ENCODE assay signal across 16 cellular contexts in genomic region chr13:32259116-32259515, GRCh38. TPM values are rescaled to one million over a fixed set of nuclear protein-coding genes. Genes with fewer than 3 reads are reported as not detected.
DNase-seq lines count a peak whose midpoint lies in the region; ATAC-seq and TF ChIP-seq lines count a peak whose summit lies in the region.
"Had no signal": no experiment of that assay in that cellular context is flagged by ENCODE, and none has a peak within 500 bp of the region (broad histone marks: within the 10 kb centered on the region; RNA-seq: fewer than 3 reads in every experiment).

No MANE protein-coding gene starts in this region.

- no peak overlapping the region for H3K56ac ChIP-seq in mesendoderm (ENCODE audit: low read length)

- no peaks in the 10 kb centered on the region for H4K20me1 ChIP-seq in smooth muscle cell (ENCODE audit: low read depth)
- H4K20me1 ChIP-seq: BLaER1 had no signal

- no peak overlapping the region for H4K8ac ChIP-seq in mesendoderm (ENCODE audit: low read depth, low read length)

- H3K9ac ChIP-seq in mesendoderm (ENCODE audit: low read length) (no peak overlapping the region), smooth muscle cell (ENCODE audit: low read depth) (no peak overlapping the region)
- H3K9ac ChIP-seq: BLaER1 had no signal

- H3K36me3 ChIP-seq in GM06990 (ENCODE audit: control insufficient read depth, insufficient read depth, low read length) (no peaks in the 10 kb centered on the region), mesendoderm (ENCODE audit: control insufficient read depth, insufficient read depth, low read length) (no peaks in the 10 kb centered on the region), smooth muscle cell (ENCODE audit: low read depth) (no peaks in the 10 kb centered on the region)
- H3K36me3 ChIP-seq: BLaER1 had no signal

- no peaks in the 10 kb centered on the region for H3K9me3 ChIP-seq in smooth muscle cell (replicated peaks; ENCODE audit: low read depth)
- H3K9me3 ChIP-seq: BLaER1 had no signal

- peaks cover 16% of the 10 kb centered on the region for H3F3A ChIP-seq in smooth muscle cell (ENCODE audit: low read depth)

- no peak overlapping the region for H2BK5ac ChIP-seq in mesendoderm (ENCODE audit: low read length)

- H3K4ac ChIP-seq in mesendoderm (ENCODE audit: low read depth, low read length): no peak overlapping the region

- no peak overlapping the region for H2AFZ ChIP-seq in smooth muscle cell (ENCODE audit: low read depth)

- no peaks in the 10 kb centered on the region for H3K27me3 ChIP-seq in GM06990 (replicated peaks; ENCODE audit: control insufficient read depth, insufficient read depth, low read length)
- no peaks in the 10 kb centered on the region for H3K27me3 ChIP-seq in mesendoderm (ENCODE audit: insufficient read depth, low read length, poor library complexity)
- no peaks in the 10 kb centered on the region for H3K27me3 ChIP-seq in smooth muscle cell (ENCODE audit: low read depth)
- H3K27me3 ChIP-seq: BLaER1 had no signal

- no peaks in the 10 kb centered on the region for H3K79me1 ChIP-seq in mesendoderm (ENCODE audit: low read length)

- H3K27ac ChIP-seq in mesendoderm (ENCODE audit: low read depth, low read length): no peak overlapping the region
- no peak overlapping the region for H3K27ac ChIP-seq in smooth muscle cell (ENCODE audit: low read depth)
- H3K27ac ChIP-seq: BLaER1 had no signal

- H3K18ac ChIP-seq in mesendoderm (ENCODE audit: low read length): no peak overlapping the region

- H3K4me1 ChIP-seq in mesendoderm (ENCODE audit: control insufficient read depth, low read depth, low read length) (no peaks in the 10 kb centered on the region), smooth muscle cell (ENCODE audit: low read depth) (no peaks in the 10 kb centered on the region)
- H3K4me1 ChIP-seq: BLaER1 had no signal

- H3K79me2 ChIP-seq in mesendoderm (ENCODE audit: control insufficient read depth, insufficient read depth, low read length) (no peaks in the 10 kb centered on the region), smooth muscle cell (ENCODE audit: low read depth) (no peaks in the 10 kb centered on the region)

- H2AK5ac ChIP-seq in mesendoderm (ENCODE audit: low read length): no peak overlapping the region

- H4K5ac ChIP-seq in mesendoderm (ENCODE audit: low read length): no peak overlapping the region

- H2BK120ac ChIP-seq in mesendoderm (ENCODE audit: low read depth, low read length): no peak overlapping the region

- no peak for DNase-seq in GM06990 (ENCODE audit: extremely low read depth, insufficient read length)
- peak; percentile 25 for DNase-seq in HuH-7 (ENCODE audit: low spot score)
- DNase-seq in cardiac fibroblast (ENCODE audit: low read depth in 2 of 2): no peak
- peak; percentile 45 for DNase-seq in mesendoderm
- no peak for DNase-seq in CD1c-positive myeloid dendritic cell (ENCODE audit: extremely low spot score)
- no peak for DNase-seq in smooth muscle cell (lab: John Stamatoyannopoulos, UW; ENCODE audit: unreplicated experiment)
- DNase-seq in head of caudate nucleus: no peak
- DNase-seq: activated CD4-positive, alpha-beta T cell treated with anti-CD3 and anti-CD28 coated beads for 36 hours; activated T-cell treated with anti-CD3 and anti-CD28 coated beads, Interleukin-2, amount 50 U/mL, for 1 hour; cortex of kidney; EL; NCI-H446 treated with DMSO at 0.1 percent for 48 hours had no signal

- H2BK15ac ChIP-seq in mesendoderm (replicated peaks; ENCODE audit: low read depth): no peak overlapping the region

- H3K4me2 ChIP-seq in mesendoderm (ENCODE audit: low read length) (no peak overlapping the region), smooth muscle cell (no peak overlapping the region)
- H3K4me2 ChIP-seq: BLaER1 had no signal

- ATAC-seq in GM19397 (IDR thresholded peaks at IDR 0.05; ENCODE audit: unreplicated experiment): no peak
- ATAC-seq: activated CD4-positive, alpha-beta T cell treated with anti-CD3 and anti-CD28 coated beads for 36 hours had no signal

- peak; percentile 21 for TF ChIP-seq CTCF in GM06990 (IDR thresholded peaks at IDR 0.05; ENCODE audit: insufficient read depth, low read length, poor library complexity, severe bottlenecking)
- peak; percentile 19 for TF ChIP-seq CTCF in cardiac fibroblast (IDR thresholded peaks at IDR 0.05; ENCODE audit: low read depth, low read length)
- TF ChIP-seq CTCF in smooth muscle cell (IDR thresholded peaks at IDR 0.05; ENCODE audit: borderline replicate concordance, insufficient read depth, poor library complexity, severe bottlenecking): no peak

- no peak overlapping the region for H3K4me3 ChIP-seq in GM06990 (replicated peaks; ENCODE audit: low read depth, low read length)
- no peak overlapping the region for H3K4me3 ChIP-seq in cardiac fibroblast (replicated peaks in 1 of 2; ENCODE audit: low read depth in 2 of 2, low read length in 2 of 2)
- no peak overlapping the region for H3K4me3 ChIP-seq in mesendoderm (ENCODE audit: low read length)
- no peak overlapping the region for H3K4me3 ChIP-seq in smooth muscle cell
- H3K4me3 ChIP-seq: BLaER1 had no signal

- intact Hi-C loops in head of caudate nucleus (cut with DNase I): no loop called here

- WGBS in mesendoderm (ENCODE audit: extremely low coverage, insufficient coverage, low lambda C conversion rate): no CpG with 5 or more reads among the region's 1 CpG
- 96% methylated on average over 1 of the region's 1 CpG for WGBS in smooth muscle cell (ENCODE audit: low lambda C conversion rate)

- H3K23ac ChIP-seq in mesendoderm (ENCODE audit: low read length): no peak overlapping the region

RNA-seq across cellular contexts. Expression of gene ZAR1L, which starts 56.0 kb away (rescaled TPM):
- polyA plus RNA-seq in mesendoderm (2013, experiment 1 of 2): 0.04 TPM
- 0.03 TPM for polyA plus RNA-seq in mesendoderm (2013, experiment 2 of 2)
- not detected in 2 replicates for total RNA-seq in smooth muscle cell
- 0.26 TPM in 1 of 2 replicates, not detected in the other for polyA plus RNA-seq in smooth muscle cell
- total RNA-seq: activated CD4-positive, alpha-beta T cell treated with anti-CD3 and anti-CD28 coated beads for 36 hours; T-helper 1 cell treated with Interleukin-12 subunit alpha and Interleukin-12 subunit beta and Interleukin-4 antibody, amounts not matched to agents 30 ng/mL and 1 ng/mL, for 36 hours had no signal
- polyA plus RNA-seq: adipose tissue had no signal

RNA-seq across cellular contexts. Expression of gene BRCA2, which starts 56.2 kb away (rescaled TPM):
- 9.9 TPM for polyA plus RNA-seq in mesendoderm (2013, experiment 1 of 2)
- polyA plus RNA-seq in mesendoderm (2013, experiment 2 of 2): 9.0 TPM
- 4.3 and 4.4 TPM in 2 replicates for total RNA-seq in smooth muscle cell
- polyA plus RNA-seq in smooth muscle cell: 1.7 and 3.2 TPM in 2 replicates

Comparison
In these comparisons a context has a peak if more than half of its experiments do, and no peak if none do; other contexts are left out.
1. DNase-seq: peak in HuH-7 (single experiment) and mesendoderm (single experiment); none in GM06990 (single experiment), cardiac fibroblast (0 of 2), CD1c-positive myeloid dendritic cell (single experiment), smooth muscle cell (single experiment) and head of caudate nucleus (0 of 42).